In genomic region chr5:150057996-150058395, GRCh38 we compare ENCODE assay signal across 18 cellular contexts.
DNase-seq lines count a peak whose midpoint lies in the region; ATAC-seq, FAIRE-seq and TF ChIP-seq lines count a peak whose summit lies in the region.
"Had no signal": no experiment of that assay in that cellular context is flagged by ENCODE, and none has a peak within 500 bp of the region (broad histone marks: within the 10 kb centered on the region; RNA-seq: fewer than 3 reads in every experiment).

No MANE protein-coding gene starts in this region.

- DNase-seq in retinal pigment epithelial cell (ENCODE audit: low read depth) (peak; percentile 95), HUDEP-2 (lab: John Stamatoyannopoulos, UW; ENCODE audit: unreplicated experiment in 76 of 76) (no peak), GM03348 (ENCODE audit: low spot score) (no peak), GM19239 (ENCODE audit: insufficient read length, low spot score) (no peak)
- DNase-seq: activated CD8-positive, alpha-beta memory T cell treated with anti-CD3 and anti-CD28 coated beads for 24 hours; BE2C; DMS79; NCI-H2081; NCI-H748 treated with DMSO at 0.1 percent for 48 hours; pancreas; stimulated activated CD4-positive, alpha-beta T cell treated with anti-CD3 and anti-CD28 coated beads, Interleukin-15, amount 100 ng/mL, for 24 hours had no signal

- TF ChIP-seq CTCF in retinal pigment epithelial cell (conservative IDR thresholded peaks at IDR 0.05; ENCODE audit: low read depth, low read length), result no peak

- H3K27ac Mint-ChIP-seq in dendritic cell treated with granulocyte-macrophage colony-stimulating factor and Interleukin-4, amounts not matched to agents 40 ng/mL and 50 ng/mL, for 4 days, result peak overlapping the region; percentile 98

- peak overlapping the region in 10 of 11 experiments; percentile 41 to 88 (median 78); a peak in 18 of 22 replicates for H3K4me2 ChIP-seq in BLaER1 treated with 17β-estradiol and CSF1 and Interleukin-3, amounts not matched to agents 10 nM and 100 nM

- intact Hi-C loops in dendritic cell treated with granulocyte-macrophage colony-stimulating factor and Interleukin-4, amounts not matched to agents 40 ng/mL and 50 ng/mL, for 4 days (cut with micrococcal nuclease), result no loop called here

- H3K36me3 Mint-ChIP-seq in dendritic cell treated with granulocyte-macrophage colony-stimulating factor and Interleukin-4, amounts not matched to agents 40 ng/mL and 50 ng/mL, for 4 days (ENCODE audit: low read depth), result peaks cover 100% of the 10 kb centered on the region

- no peaks in the 10 kb centered on the region for H3K9me3 Mint-ChIP-seq in dendritic cell treated with granulocyte-macrophage colony-stimulating factor and Interleukin-4, amounts not matched to agents 40 ng/mL and 50 ng/mL, for 4 days
- H3K9me3 Mint-ChIP-seq: activated T-helper 2 cell treated with anti-CD3 and anti-CD28 coated beads, Interferon-gamma antibody, Interleukin-2, Interleukin-4, amounts not matched to agents 10 μg/mL and 5 μg/mL and 100 μg/mL, durations not matched to agents 14 hours and 24 hours and 36 hours had no signal

- H3K4me3 Mint-ChIP-seq in dendritic cell treated with granulocyte-macrophage colony-stimulating factor and Interleukin-4, amounts not matched to agents 40 ng/mL and 50 ng/mL, for 4 days, result peak overlapping the region; percentile 10

- H3K4me3 ChIP-seq in BLaER1 treated with 17β-estradiol and CSF1 and Interleukin-3, amounts not matched to agents 10 nM and 100 nM, result no peak overlapping the region; a peak in 1 of 20 replicates
- H3K4me3 ChIP-seq in HUES48 (ENCODE audit: low read depth, low read length) (no peak overlapping the region), retinal pigment epithelial cell (ENCODE audit: low read length) (no peak overlapping the region)
- H3K4me3 ChIP-seq: body of pancreas, pancreas, Peyer's patch had no signal

- H3K9me3 ChIP-seq in BLaER1 treated with 17β-estradiol and CSF1 and Interleukin-3, amounts not matched to agents 10 nM and 100 nM (replicated peaks in 1 of 11), result no peaks in the 10 kb centered on the region
- no peaks in the 10 kb centered on the region for H3K9me3 ChIP-seq in HUES48 (ENCODE audit: control insufficient read depth, insufficient read depth, low read length)
- H3K9me3 ChIP-seq: BE2C, body of pancreas, pancreas, Peyer's patch had no signal

- H3K4me1 Mint-ChIP-seq in dendritic cell treated with granulocyte-macrophage colony-stimulating factor and Interleukin-4, amounts not matched to agents 40 ng/mL and 50 ng/mL, for 4 days (ENCODE audit: low read depth), result peaks cover 100% of the 10 kb centered on the region

- FAIRE-seq in GM19239 (lab: Jason Lieb, UNC), result no peak
- FAIRE-seq: pancreas had no signal

- peaks cover 0 to 61% (median 1%) of the 10 kb centered on the region in 11 experiments; a peak in 5 of 22 replicates for H4K20me1 ChIP-seq in BLaER1 treated with 17β-estradiol and CSF1 and Interleukin-3, amounts not matched to agents 10 nM and 100 nM

- H3K9ac ChIP-seq in BLaER1 treated with 17β-estradiol and CSF1 and Interleukin-3, amounts not matched to agents 10 nM and 100 nM, result peak overlapping the region in 8 of 11 experiments; percentile 32 to 72 (median 64); a peak in 15 of 22 replicates
- no peak overlapping the region for H3K9ac ChIP-seq in HUES48 (ENCODE audit: low read depth, low read length)

- peaks cover 42 to 100% (median 90%) of the 10 kb centered on the region in 10 experiments for H3K4me1 ChIP-seq in BLaER1 treated with 17β-estradiol and CSF1 and Interleukin-3, amounts not matched to agents 10 nM and 100 nM
- peaks cover 12% of the 10 kb centered on the region for H3K4me1 ChIP-seq in HUES48 (ENCODE audit: control insufficient read depth, insufficient read depth, low read length)
- H3K4me1 ChIP-seq: BE2C, body of pancreas, pancreas, Peyer's patch had no signal

- peaks cover 76 to 97% (median 91%) of the 10 kb centered on the region in 11 experiments for H3K36me3 ChIP-seq in BLaER1 treated with 17β-estradiol and CSF1 and Interleukin-3, amounts not matched to agents 10 nM and 100 nM
- peaks cover 26% of the 10 kb centered on the region for H3K36me3 ChIP-seq in HUES48 (ENCODE audit: control insufficient read depth, insufficient read depth, low read length)

- H3K27ac ChIP-seq in BLaER1 treated with 17β-estradiol and CSF1 and Interleukin-3, amounts not matched to agents 10 nM and 100 nM, result peak overlapping the region in 10 of 11 experiments; percentile 53 to 93 (median 84); a peak in 20 of 22 replicates
- peak overlapping the region; percentile 49 for H3K27ac ChIP-seq in HUES48 (ENCODE audit: low read depth, low read length)
- H3K27ac ChIP-seq: body of pancreas, pancreas, Peyer's patch had no signal

- ATAC-seq in GM21825 (IDR thresholded peaks at IDR 0.05; ENCODE audit: unreplicated experiment), result no peak
- ATAC-seq: body of pancreas had no signal

- H3K27me3 Mint-ChIP-seq in dendritic cell treated with granulocyte-macrophage colony-stimulating factor and Interleukin-4, amounts not matched to agents 40 ng/mL and 50 ng/mL, for 4 days, result no peaks in the 10 kb centered on the region

- H3K27me3 ChIP-seq in BLaER1 treated with 17β-estradiol and CSF1 and Interleukin-3, amounts not matched to agents 10 nM and 100 nM, result no peaks in the 10 kb centered on the region
- no peaks in the 10 kb centered on the region; the same call in 1 of the 2 replicates for H3K27me3 ChIP-seq in HUES48 (ENCODE audit: control insufficient read depth, insufficient read depth, low read length)
- H3K27me3 ChIP-seq: BE2C, body of pancreas, pancreas, Peyer's patch had no signal
